In the genomic region with DNA sequence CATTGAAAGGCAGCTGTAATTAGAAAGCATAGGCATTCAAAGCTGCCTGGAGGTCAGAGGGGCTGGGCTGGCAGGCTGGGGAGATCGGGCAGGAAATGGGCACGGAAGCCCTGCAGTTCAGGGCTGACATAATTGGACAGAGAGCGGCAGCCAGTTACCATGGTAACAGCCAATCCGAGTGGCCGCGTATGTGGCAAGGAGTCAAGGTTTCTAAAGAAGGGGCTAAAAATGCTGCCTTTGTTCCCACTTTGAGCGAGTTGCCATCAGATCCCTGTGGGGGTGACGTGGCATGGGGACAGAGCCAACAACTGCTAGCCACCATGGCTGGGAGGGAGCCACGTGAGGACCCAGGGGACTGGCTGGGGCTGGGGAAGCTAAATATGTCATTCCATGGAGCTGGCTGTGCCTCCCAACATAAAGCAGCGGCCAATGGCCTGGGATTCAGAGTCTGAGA, we compare ENCODE assay signal across 9 cellular contexts. TPM values are rescaled to one million over a fixed set of nuclear protein-coding genes. Genes with fewer than 3 reads are reported as not detected.
DNase-seq lines count a peak whose midpoint lies in the region; ATAC-seq and TF ChIP-seq lines count a peak whose summit lies in the region.
"Had no signal": no experiment of that assay in that cellular context is flagged by ENCODE, and none has a peak within 500 bp of the region (broad histone marks: within the 10 kb centered on the region; RNA-seq: fewer than 3 reads in every experiment).

No MANE protein-coding gene starts in this region.

- H3K4me3 ChIP-seq in fibroblast of lung (replicated peaks in 1 of 4; ENCODE audit: control extremely low read depth in 1 of 4, insufficient read depth in 1 of 4, low read depth in 3 of 4, low read length in 4 of 4): peak overlapping the region in 2 of 4 experiments; percentile 5 to 37

- peak; percentile 21 for DNase-seq in Calu3
- DNase-seq in NCI-H1436 treated with DMSO at 0.1 percent for 48 hours (lab: John Stamatoyannopoulos, UW): peak; percentile 53
- DNase-seq in activated T-cell treated with anti-CD3 and anti-CD28 coated beads for 24 hours (ENCODE audit: low read depth): peak; percentile 16
- peak; percentile 70 to 77 for DNase-seq in fibroblast of lung (ENCODE audit: low read depth in 2 of 2)
- DNase-seq in naive thymus-derived CD8-positive, alpha-beta T cell: peak in 9 of 10 donors; percentile 18 to 84 (median 57)
- DNase-seq in T-helper 9 cell: no peak
- DNase-seq in COLO668 (lab: John Stamatoyannopoulos, UW; ENCODE audit: unreplicated experiment): no peak

- no peaks in the 10 kb centered on the region for H3K9me3 Mint-ChIP-seq in Calu3 (ENCODE audit: low read depth, unreplicated experiment)
- H3K9me3 Mint-ChIP-seq in naive thymus-derived CD8-positive, alpha-beta T cell: no peaks in the 10 kb centered on the region
- H3K9me3 Mint-ChIP-seq: memory B cell had no signal

- no peaks in the 10 kb centered on the region for H3K27me3 ChIP-seq in fibroblast of lung (ENCODE audit: control insufficient read depth, insufficient read depth, low read length)

- peak overlapping the region; percentile 65 for H3K4me2 ChIP-seq in fibroblast of lung (ENCODE audit: extremely low read depth, insufficient read depth, low read length)

- ATAC-seq in naive thymus-derived CD8-positive, alpha-beta T cell: peak; percentile 95 to 97
- no peak for ATAC-seq in HG03280 (IDR thresholded peaks at IDR 0.05; ENCODE audit: unreplicated experiment)

- H3K79me2 ChIP-seq in fibroblast of lung (ENCODE audit: control insufficient read depth, insufficient read depth, low read length): no peaks in the 10 kb centered on the region

- H3K27me3 Mint-ChIP-seq in Calu3 (ENCODE audit: unreplicated experiment): no peaks in the 10 kb centered on the region
- peaks cover 0 to 2% (median 0%) of the 10 kb centered on the region in 5 donors for H3K27me3 Mint-ChIP-seq in naive thymus-derived CD8-positive, alpha-beta T cell

- POLR2A ChIA-PET in naive thymus-derived CD8-positive, alpha-beta T cell (lab: Charles Lee): interaction anchor here (0.6 to 3.1 kb wide), 8 partner anchors 8 to 45 kb away, joined by 3 to 22 read pairs (median 4); a partner anchor contains a TSS

- no peaks in the 10 kb centered on the region for H3K36me3 ChIP-seq in fibroblast of lung (ENCODE audit: control insufficient read depth, insufficient read depth, low read length)

- H4K20me1 ChIP-seq in fibroblast of lung (ENCODE audit: control insufficient read depth, extremely low read depth, insufficient read depth, low read length): no peaks in the 10 kb centered on the region

- peaks cover 3% of the 10 kb centered on the region for H3K4me1 ChIP-seq in fibroblast of lung (ENCODE audit: control insufficient read depth, extremely low read depth, insufficient read depth, low read length)

- H3K27ac ChIP-seq in fibroblast of lung (ENCODE audit: insufficient read depth, low read length): no peak overlapping the region

- intact Hi-C loops in Calu3 (cut with micrococcal nuclease; ENCODE audit: unreplicated experiment): no loop called here

- CTCF ChIA-PET in Calu3 (lab: Charles Lee): interaction anchor here (0.5 to 1.0 kb wide), 2 partner anchors 50 to 1119 kb away, joined by 4 to 6 read pairs; no protein-coding TSS in a partner anchor

- H3K36me3 Mint-ChIP-seq in Calu3 (ENCODE audit: insufficient read depth, unreplicated experiment): peaks cover 6% of the 10 kb centered on the region
- no peaks in the 10 kb centered on the region for H3K36me3 Mint-ChIP-seq in naive thymus-derived CD8-positive, alpha-beta T cell
- H3K36me3 Mint-ChIP-seq: memory B cell had no signal

- H3K4me3 Mint-ChIP-seq in Calu3 (ENCODE audit: low read depth, unreplicated experiment): no peak overlapping the region
- H3K4me3 Mint-ChIP-seq in naive thymus-derived CD8-positive, alpha-beta T cell: peak overlapping the region; percentile 57 to 86 (median 76)
- H3K4me3 Mint-ChIP-seq: memory B cell had no signal

- H3K4me1 Mint-ChIP-seq in Calu3 (ENCODE audit: low read depth, unreplicated experiment): peaks cover 9% of the 10 kb centered on the region
- H3K4me1 Mint-ChIP-seq in naive thymus-derived CD8-positive, alpha-beta T cell: peaks cover 14 to 25% (median 21%) of the 10 kb centered on the region in 4 donors

- H3K27ac Mint-ChIP-seq in Calu3 (ENCODE audit: unreplicated experiment): peak overlapping the region; percentile 60
- peak overlapping the region; percentile 35 to 94 (median 84) for H3K27ac Mint-ChIP-seq in naive thymus-derived CD8-positive, alpha-beta T cell
- H3K27ac Mint-ChIP-seq: memory B cell had no signal

- H3K9ac ChIP-seq in fibroblast of lung (ENCODE audit: insufficient read depth, low read length): no peak overlapping the region

- H3K9me3 ChIP-seq in fibroblast of lung (ENCODE audit: control insufficient read depth, insufficient read depth, low read depth, low read length): no peaks in the 10 kb centered on the region

- no peak for TF ChIP-seq CTCF in Calu3 (IDR thresholded peaks at IDR 0.05; ENCODE audit: unreplicated experiment)
- TF ChIP-seq CTCF in fibroblast of lung (conservative IDR thresholded peaks at IDR 0.05 in 1 of 2, IDR thresholded peaks at IDR 0.05 in 1 of 2; ENCODE audit: low read depth in 1 of 2, low read length in 2 of 2): no peak

- peak overlapping the region; percentile 80 for H2AFZ ChIP-seq in fibroblast of lung (ENCODE audit: low read length)

- no TSS peak for BruUV-seq in Calu3 (replicated peaks; lab: Mats Ljungman, UMichigan)

RNA-seq across cellular contexts. Expression of a gene that starts 44.7 kb away (rescaled TPM):
- total RNA-seq in Calu3 (2022) (58.0 and 70.1 TPM in 2 replicates), fibroblast of lung (50.8 and 67.4 TPM in 2 replicates)
- 42.5 and 55.8 TPM in 2 replicates for polyA plus RNA-seq in fibroblast of lung
- 36.6 and 43.8 TPM in 2 replicates for polyA plus RNA-seq in fibroblast of lung (2012)
- polyA minus RNA-seq in fibroblast of lung (ENCODE audit: low replicate concordance): 3.0 and 4.8 TPM in 2 replicates
- total RNA-seq in naive thymus-derived CD8-positive, alpha-beta T cell: 100 to 1,000 TPM; 123 to 125 TPM
- polyA plus RNA-seq in naive thymus-derived CD8-positive, alpha-beta T cell: 100 to 1,000 TPM; 102 to 144 (median 127) TPM

RNA-seq across cellular contexts. Expression of a gene that starts 51.1 kb away (rescaled TPM):
- total RNA-seq in Calu3 (2022) (53.2 and 54.0 TPM in 2 replicates), fibroblast of lung (64.2 and 97.8 TPM in 2 replicates)
- 30.0 and 40.6 TPM in 2 replicates for polyA plus RNA-seq in fibroblast of lung
- polyA plus RNA-seq in fibroblast of lung (2012): 40.8 and 61.6 TPM in 2 replicates
- 51.8 and 62.3 TPM in 2 replicates for polyA minus RNA-seq in fibroblast of lung (ENCODE audit: low replicate concordance)
- 10 to 100 TPM; 27.3 to 29.4 TPM for total RNA-seq in naive thymus-derived CD8-positive, alpha-beta T cell
- polyA plus RNA-seq in naive thymus-derived CD8-positive, alpha-beta T cell: 10 to 100 TPM; 40.9 to 51.0 (median 43.9) TPM

Comparison
In these comparisons a context has a peak if more than half of its experiments do, and no peak if none do; other contexts are left out.
1. DNase-seq: peak in Calu3 (single experiment), NCI-H1436 treated with DMSO at 0.1 percent for 48 hours (single experiment), activated T-cell treated with anti-CD3 and anti-CD28 coated beads for 24 hours (single experiment), fibroblast of lung (2 of 2) and naive thymus-derived CD8-positive, alpha-beta T cell (9 of 10); none in T-helper 9 cell (single experiment) and COLO668 (single experiment).